ENCODE assay signal across 10 cellular contexts in genomic region chr16:5347561-5347960, GRCh38.
"Had no signal": no experiment of that assay in that cellular context is flagged by ENCODE, and none has a peak within 500 bp of the region (broad histone marks: within the 10 kb centered on the region; RNA-seq: fewer than 3 reads in every experiment).

No MANE protein-coding gene starts in this region.

- H3K9me3 ChIP-seq: HAP-1 had no signal

- DNase-seq: GM23248, GOT3, H7, H9, HCEC 1CT, HFFc6 had no signal

- H3K4me3 ChIP-seq: GM23248, GM23338, HAP-1 had no signal

- FAIRE-seq: H1, H54 had no signal

- H2AFZ ChIP-seq: GM23248, GM23338 had no signal

- H3K27ac ChIP-seq: GM23248 had no signal

- H3K4me2 ChIP-seq: GM23338 had no signal

- H3K36me3 ChIP-seq: HAP-1 had no signal

- H3K4me1 ChIP-seq: HAP-1 had no signal
